Comparison of ENCODE assay signal across 31 cellular contexts in genomic region chr1:5664081-5664480, GRCh38.
"Had no signal": no experiment of that assay in that cellular context is flagged by ENCODE, and none has a peak within 500 bp of the region (broad histone marks: within the 10 kb centered on the region; RNA-seq: fewer than 3 reads in every experiment).

No MANE protein-coding gene starts in this region.

- ATAC-seq: activated CD4-positive, CD25-positive, alpha-beta regulatory T cell treated with anti-CD3 and anti-CD28 coated beads, Interleukin-2, amount 50 U/mL, for 24 hours; activated CD8-positive, alpha-beta T cell treated with anti-CD3 and anti-CD28 coated beads for 36 hours; activated naive CD4-positive, alpha-beta T cell treated with anti-CD3 and anti-CD28 coated beads, Interleukin-2, amount 50 U/mL, for 72 hours; esophagus mucosa; T-helper 17 cell had no signal

- H3K36me3 ChIP-seq: ascending aorta, breast epithelium, cardiac muscle cell, WERI-Rb-1 had no signal

- H3K27ac ChIP-seq: ascending aorta, breast epithelium, cardiac muscle cell, coronary artery, dorsolateral prefrontal cortex, WERI-Rb-1 had no signal

- H3K27me3 ChIP-seq: ascending aorta, cardiac muscle cell had no signal

- H3K4me3 Mint-ChIP-seq: activated B cell treated with CpG ODN at 0.5 μM for 24 hours; activated CD8-positive, alpha-beta T cell treated with anti-CD3 and anti-CD28 coated beads for 36 hours; activated naive CD4-positive, alpha-beta T cell treated with anti-CD3 and anti-CD28 coated beads for 36 hours; activated naive CD8-positive, alpha-beta T cell treated with anti-CD3 and anti-CD28 coated beads, Interleukin-2, amount 10 ng/mL, durations not matched to agents 7 days and 5 days; activated T-helper 1 cell treated with anti-CD3 and anti-CD28 coated beads, Interleukin-12 subunit alpha, Interleukin-12 subunit beta, Interleukin-2, Interleukin-4 antibody, amounts not matched to agents 30 ng/mL and 10 ng/mL and 1 ng/mL, durations not matched to agents 14 hours and 24 hours and 36 hours; brain; dendritic cell treated with granulocyte-macrophage colony-stimulating factor and Interleukin-4, amounts not matched to agents 40 ng/mL and 50 ng/mL, for 4 days; endodermal cell; T-helper 2 cell treated with Interferon-gamma antibody and Interleukin-4, amounts not matched to agents 5 μg/mL and 100 μg/mL, for 36 hours had no signal

- H3K9me3 Mint-ChIP-seq: activated B cell treated with CpG ODN at 0.5 μM for 24 hours; activated CD8-positive, alpha-beta T cell treated with anti-CD3 and anti-CD28 coated beads for 36 hours; activated naive CD4-positive, alpha-beta T cell treated with anti-CD3 and anti-CD28 coated beads, Interleukin-2, amount 50 U/mL, for 72 hours; activated naive CD8-positive, alpha-beta T cell treated with anti-CD3 and anti-CD28 coated beads, Interleukin-2, amount 10 ng/mL, durations not matched to agents 7 days and 5 days; activated T-helper 2 cell treated with anti-CD3 and anti-CD28 coated beads, Interferon-gamma antibody, Interleukin-2, Interleukin-4, amounts not matched to agents 10 μg/mL and 5 μg/mL and 100 μg/mL, durations not matched to agents 14 hours and 24 hours and 36 hours; dendritic cell treated with granulocyte-macrophage colony-stimulating factor and Interleukin-4, amounts not matched to agents 40 ng/mL and 50 ng/mL, for 4 days; T-helper 2 cell treated with Interferon-gamma antibody and Interleukin-4, amounts not matched to agents 5 μg/mL and 100 μg/mL, for 36 hours had no signal

- H3K9me3 ChIP-seq: ascending aorta, breast epithelium had no signal

- H3K4me1 ChIP-seq: ascending aorta, breast epithelium had no signal

- H3K27me3 Mint-ChIP-seq: activated naive CD8-positive, alpha-beta T cell treated with anti-CD3 and anti-CD28 coated beads, Interleukin-2, amount 10 ng/mL, durations not matched to agents 7 days and 5 days had no signal

- H3K36me3 Mint-ChIP-seq: activated naive CD4-positive, alpha-beta T cell treated with anti-CD3 and anti-CD28 coated beads, Interleukin-2, amount 50 U/mL, for 72 hours; brain had no signal

- H3K4me1 Mint-ChIP-seq: activated B cell treated with CpG ODN at 0.5 μM for 24 hours, endodermal cell had no signal

- DNase-seq: activated B cell treated with CpG ODN at 0.5 μM for 24 hours; activated CD4-positive, alpha-beta T cell treated with anti-CD3 and anti-CD28 coated beads for 48 hours; activated CD4-positive, alpha-beta T cell treated with anti-CD3 and anti-CD28 coated beads, Interleukin-2, amount 50 U/mL, for 1 hour; activated CD4-positive, alpha-beta T cell treated with anti-CD3 and anti-CD28 coated beads, Interleukin-2, amount 50 U/mL, for 48 hours; activated CD8-positive, alpha-beta memory T cell treated with anti-CD3 and anti-CD28 coated beads for 24 hours; activated CD8-positive, alpha-beta T cell treated with anti-CD3 and anti-CD28 coated beads for 36 hours; activated gamma-delta T cell treated with Interleukin-2 at 50 U/mL for 16 hours; activated naive CD4-positive, alpha-beta T cell treated with anti-CD3 and anti-CD28 coated beads for 36 hours; activated naive CD8-positive, alpha-beta T cell treated with anti-CD3 and anti-CD28 coated beads, Interleukin-2, amount 10 ng/mL, durations not matched to agents 7 days and 5 days; activated T-cell treated with anti-CD3 and anti-CD28 coated beads, Interleukin-2, amount 50 U/mL, for 48 hours; central memory CD4-positive, alpha-beta T cell; effector memory CD4-positive, alpha-beta T cell; foreskin fibroblast; T-helper 1 cell; T-helper 17 cell; T1000; WERI-Rb-1 had no signal

- H3K4me3 ChIP-seq: ascending aorta, breast epithelium, cardiac muscle cell, coronary artery, dorsolateral prefrontal cortex had no signal

- H3K27ac Mint-ChIP-seq: activated B cell treated with CpG ODN at 0.5 μM for 24 hours; activated CD8-positive, alpha-beta T cell treated with anti-CD3 and anti-CD28 coated beads for 36 hours; activated naive CD4-positive, alpha-beta T cell treated with anti-CD3 and anti-CD28 coated beads for 36 hours; activated naive CD4-positive, alpha-beta T cell treated with anti-CD3 and anti-CD28 coated beads, Interleukin-2, amount 50 U/mL, for 72 hours; activated naive CD8-positive, alpha-beta T cell treated with anti-CD3 and anti-CD28 coated beads, Interleukin-2, amount 10 ng/mL, durations not matched to agents 7 days and 5 days; activated T-helper 1 cell treated with anti-CD3 and anti-CD28 coated beads, Interleukin-12 subunit alpha, Interleukin-12 subunit beta, Interleukin-2, Interleukin-4 antibody, amounts not matched to agents 30 ng/mL and 10 ng/mL and 1 ng/mL, durations not matched to agents 14 hours and 24 hours and 36 hours; activated T-helper 2 cell treated with anti-CD3 and anti-CD28 coated beads, Interferon-gamma antibody, Interleukin-2, Interleukin-4, amounts not matched to agents 10 μg/mL and 5 μg/mL and 100 μg/mL, durations not matched to agents 14 hours and 24 hours and 36 hours; brain; dendritic cell treated with granulocyte-macrophage colony-stimulating factor and Interleukin-4, amounts not matched to agents 40 ng/mL and 50 ng/mL, for 4 days; endodermal cell; T-helper 2 cell treated with Interferon-gamma antibody and Interleukin-4, amounts not matched to agents 5 μg/mL and 100 μg/mL, for 36 hours had no signal
